Comparison of ENCODE assay signal across 1 cellular context in the genomic region with DNA sequence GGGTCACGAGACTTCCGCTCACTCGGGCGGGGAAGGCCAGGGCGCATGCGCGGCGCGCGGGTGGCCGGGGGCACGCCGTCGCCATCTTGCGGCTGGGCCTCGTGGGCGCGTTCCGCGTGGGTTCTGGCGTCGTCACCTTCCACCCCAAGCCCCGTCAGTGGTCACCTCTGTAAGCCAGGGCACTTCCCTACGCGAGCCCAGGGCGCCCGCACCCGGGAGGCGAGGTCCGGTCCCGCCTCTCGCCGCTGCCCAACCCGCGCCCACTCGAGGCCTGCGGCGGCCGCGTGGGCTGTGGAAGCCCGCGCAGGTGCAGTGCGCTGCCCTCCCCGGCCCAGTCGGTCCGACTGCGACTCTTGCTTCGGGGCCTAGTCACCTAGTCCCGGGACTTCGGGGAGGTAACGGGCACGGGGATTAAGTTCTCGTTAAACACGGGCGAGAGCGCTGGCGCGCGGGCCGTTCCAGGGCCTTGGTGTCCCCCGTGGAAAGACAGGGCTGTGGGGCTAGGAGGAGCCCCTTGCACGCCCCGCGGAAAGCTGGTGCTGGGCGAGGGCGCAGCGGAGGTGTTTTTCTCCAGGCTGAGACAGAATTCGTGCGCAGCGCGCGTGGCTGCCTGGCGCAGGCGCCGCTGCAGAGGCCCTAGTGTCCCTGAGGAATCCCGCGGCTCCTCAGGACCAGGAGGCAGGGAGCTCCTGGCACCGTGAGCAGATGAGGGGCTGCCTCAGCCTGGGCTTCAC.
TF ChIP-seq lines count a peak whose summit lies in the region.

No MANE protein-coding gene starts in this region.

TF ChIP-seq in HepG2, 621 proteins besides CTCF, POLR2A, EP300 and RAD21 (continued from another document and continues in another):
- TF ChIP-seq, protein P1, sequence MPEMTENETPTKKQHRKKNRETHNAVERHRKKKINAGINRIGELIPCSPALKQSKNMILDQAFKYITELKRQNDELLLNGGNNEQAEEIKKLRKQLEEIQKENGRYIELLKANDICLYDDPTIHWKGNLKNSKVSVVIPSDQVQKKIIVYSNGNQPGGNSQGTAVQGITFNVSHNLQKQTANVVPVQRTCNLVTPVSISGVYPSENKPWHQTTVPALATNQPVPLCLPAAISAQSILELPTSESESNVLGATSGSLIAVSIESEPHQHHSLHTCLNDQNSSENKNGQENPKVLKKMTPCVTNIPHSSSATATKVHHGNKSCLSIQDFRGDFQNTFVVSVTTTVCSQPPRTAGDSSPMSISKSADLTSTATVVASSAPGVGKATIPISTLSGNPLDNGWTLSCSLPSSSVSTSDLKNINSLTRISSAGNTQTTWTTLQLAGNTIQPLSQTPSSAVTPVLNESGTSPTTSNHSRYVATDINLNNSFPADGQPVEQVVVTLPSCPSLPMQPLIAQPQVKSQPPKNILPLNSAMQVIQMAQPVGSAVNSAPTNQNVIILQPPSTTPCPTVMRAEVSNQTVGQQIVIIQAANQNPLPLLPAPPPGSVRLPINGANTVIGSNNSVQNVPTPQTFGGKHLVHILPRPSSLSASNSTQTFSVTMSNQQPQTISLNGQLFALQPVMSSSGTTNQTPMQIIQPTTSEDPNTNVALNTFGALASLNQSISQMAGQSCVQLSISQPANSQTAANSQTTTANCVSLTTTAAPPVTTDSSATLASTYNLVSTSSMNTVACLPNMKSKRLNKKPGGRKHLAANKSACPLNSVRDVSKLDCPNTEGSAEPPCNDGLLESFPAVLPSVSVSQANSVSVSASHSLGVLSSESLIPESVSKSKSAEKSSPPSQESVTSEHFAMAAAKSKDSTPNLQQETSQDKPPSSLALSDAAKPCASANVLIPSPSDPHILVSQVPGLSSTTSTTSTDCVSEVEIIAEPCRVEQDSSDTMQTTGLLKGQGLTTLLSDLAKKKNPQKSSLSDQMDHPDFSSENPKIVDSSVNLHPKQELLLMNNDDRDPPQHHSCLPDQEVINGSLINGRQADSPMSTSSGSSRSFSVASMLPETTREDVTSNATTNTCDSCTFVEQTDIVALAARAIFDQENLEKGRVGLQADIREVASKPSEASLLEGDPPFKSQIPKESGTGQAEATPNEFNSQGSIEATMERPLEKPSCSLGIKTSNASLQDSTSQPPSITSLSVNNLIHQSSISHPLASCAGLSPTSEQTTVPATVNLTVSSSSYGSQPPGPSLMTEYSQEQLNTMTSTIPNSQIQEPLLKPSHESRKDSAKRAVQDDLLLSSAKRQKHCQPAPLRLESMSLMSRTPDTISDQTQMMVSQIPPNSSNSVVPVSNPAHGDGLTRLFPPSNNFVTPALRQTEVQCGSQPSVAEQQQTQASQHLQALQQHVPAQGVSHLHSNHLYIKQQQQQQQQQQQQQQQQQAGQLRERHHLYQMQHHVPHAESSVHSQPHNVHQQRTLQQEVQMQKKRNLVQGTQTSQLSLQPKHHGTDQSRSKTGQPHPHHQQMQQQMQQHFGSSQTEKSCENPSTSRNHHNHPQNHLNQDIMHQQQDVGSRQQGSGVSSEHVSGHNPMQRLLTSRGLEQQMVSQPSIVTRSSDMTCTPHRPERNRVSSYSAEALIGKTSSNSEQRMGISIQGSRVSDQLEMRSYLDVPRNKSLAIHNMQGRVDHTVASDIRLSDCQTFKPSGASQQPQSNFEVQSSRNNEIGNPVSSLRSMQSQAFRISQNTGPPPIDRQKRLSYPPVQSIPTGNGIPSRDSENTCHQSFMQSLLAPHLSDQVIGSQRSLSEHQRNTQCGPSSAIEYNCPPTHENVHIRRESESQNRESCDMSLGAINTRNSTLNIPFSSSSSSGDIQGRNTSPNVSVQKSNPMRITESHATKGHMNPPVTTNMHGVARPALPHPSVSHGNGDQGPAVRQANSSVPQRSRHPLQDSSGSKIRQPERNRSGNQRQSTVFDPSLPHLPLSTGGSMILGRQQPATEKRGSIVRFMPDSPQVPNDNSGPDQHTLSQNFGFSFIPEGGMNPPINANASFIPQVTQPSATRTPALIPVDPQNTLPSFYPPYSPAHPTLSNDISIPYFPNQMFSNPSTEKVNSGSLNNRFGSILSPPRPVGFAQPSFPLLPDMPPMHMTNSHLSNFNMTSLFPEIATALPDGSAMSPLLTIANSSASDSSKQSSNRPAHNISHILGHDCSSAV (CRISPR knock-in tag; IDR thresholded peaks at IDR 0.05; ENCODE audit: borderline replicate concordance), result no peak
- TF ChIP-seq ZFX (CRISPR knock-in tag; IDR thresholded peaks at IDR 0.05; ENCODE audit: low read depth), result peak; percentile 92
- TF ChIP-seq CCAR2 (optimal IDR thresholded peaks at IDR 0.05; ENCODE audit: low read depth, low read length), result no peak
- no peak for TF ChIP-seq NFE2 (CRISPR knock-in tag; IDR thresholded peaks at IDR 0.05)
- TF ChIP-seq, protein P2, sequence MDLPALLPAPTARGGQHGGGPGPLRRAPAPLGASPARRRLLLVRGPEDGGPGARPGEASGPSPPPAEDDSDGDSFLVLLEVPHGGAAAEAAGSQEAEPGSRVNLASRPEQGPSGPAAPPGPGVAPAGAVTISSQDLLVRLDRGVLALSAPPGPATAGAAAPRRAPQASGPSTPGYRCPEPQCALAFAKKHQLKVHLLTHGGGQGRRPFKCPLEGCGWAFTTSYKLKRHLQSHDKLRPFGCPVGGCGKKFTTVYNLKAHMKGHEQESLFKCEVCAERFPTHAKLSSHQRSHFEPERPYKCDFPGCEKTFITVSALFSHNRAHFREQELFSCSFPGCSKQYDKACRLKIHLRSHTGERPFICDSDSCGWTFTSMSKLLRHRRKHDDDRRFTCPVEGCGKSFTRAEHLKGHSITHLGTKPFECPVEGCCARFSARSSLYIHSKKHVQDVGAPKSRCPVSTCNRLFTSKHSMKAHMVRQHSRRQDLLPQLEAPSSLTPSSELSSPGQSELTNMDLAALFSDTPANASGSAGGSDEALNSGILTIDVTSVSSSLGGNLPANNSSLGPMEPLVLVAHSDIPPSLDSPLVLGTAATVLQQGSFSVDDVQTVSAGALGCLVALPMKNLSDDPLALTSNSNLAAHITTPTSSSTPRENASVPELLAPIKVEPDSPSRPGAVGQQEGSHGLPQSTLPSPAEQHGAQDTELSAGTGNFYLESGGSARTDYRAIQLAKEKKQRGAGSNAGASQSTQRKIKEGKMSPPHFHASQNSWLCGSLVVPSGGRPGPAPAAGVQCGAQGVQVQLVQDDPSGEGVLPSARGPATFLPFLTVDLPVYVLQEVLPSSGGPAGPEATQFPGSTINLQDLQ (CRISPR knock-in tag; IDR thresholded peaks at IDR 0.05), result peak; percentile 98
- no peak; the same call in 1 of the 2 replicates for TF ChIP-seq BRCA1 (CRISPR knock-in tag; IDR thresholded peaks at IDR 0.05)
- TF ChIP-seq ZNF350 (CRISPR knock-in tag; IDR thresholded peaks at IDR 0.05; ENCODE audit: borderline replicate concordance, low read depth), result peak; percentile 9; the same call in 1 of the 2 replicates
- peak; percentile 89; the same call in 1 of the 2 replicates for TF ChIP-seq KLF13 (CRISPR knock-in tag; IDR thresholded peaks at IDR 0.05)
- TF ChIP-seq, protein P3, sequence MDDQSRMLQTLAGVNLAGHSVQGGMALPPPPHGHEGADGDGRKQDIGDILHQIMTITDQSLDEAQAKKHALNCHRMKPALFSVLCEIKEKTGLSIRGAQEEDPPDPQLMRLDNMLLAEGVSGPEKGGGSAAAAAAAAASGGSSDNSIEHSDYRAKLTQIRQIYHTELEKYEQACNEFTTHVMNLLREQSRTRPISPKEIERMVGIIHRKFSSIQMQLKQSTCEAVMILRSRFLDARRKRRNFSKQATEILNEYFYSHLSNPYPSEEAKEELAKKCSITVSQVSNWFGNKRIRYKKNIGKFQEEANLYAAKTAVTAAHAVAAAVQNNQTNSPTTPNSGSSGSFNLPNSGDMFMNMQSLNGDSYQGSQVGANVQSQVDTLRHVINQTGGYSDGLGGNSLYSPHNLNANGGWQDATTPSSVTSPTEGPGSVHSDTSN (CRISPR knock-in tag; IDR thresholded peaks at IDR 0.05; ENCODE audit: borderline replicate concordance), result no peak
- TF ChIP-seq ZNF550 (CRISPR knock-in tag; IDR thresholded peaks at IDR 0.05; ENCODE audit: borderline replicate concordance), result peak; percentile 97
- TF ChIP-seq CENPX (CRISPR knock-in tag; IDR thresholded peaks at IDR 0.05), result no peak
- peak; percentile 88 for TF ChIP-seq MED1 (CRISPR knock-in tag; IDR thresholded peaks at IDR 0.05)
- peak; percentile 97 for TF ChIP-seq SMAD1 (CRISPR knock-in tag; IDR thresholded peaks at IDR 0.05; ENCODE audit: borderline replicate concordance, low read depth)
- no peak; the same call in none of the 2 replicates for TF ChIP-seq ZMYM4 (CRISPR knock-in tag; IDR thresholded peaks at IDR 0.05)
- peak; percentile 79; the same call in 1 of the 2 replicates for TF ChIP-seq KAT7 (CRISPR knock-in tag; IDR thresholded peaks at IDR 0.05; ENCODE audit: borderline replicate concordance)
- TF ChIP-seq RELA (CRISPR knock-in tag; IDR thresholded peaks at IDR 0.05), result peak; percentile 62; the same call in 1 of the 2 replicates
- TF ChIP-seq CCDC6 (CRISPR knock-in tag; IDR thresholded peaks at IDR 0.05), result peak; percentile 91; the same call in 1 of the 2 replicates
- TF ChIP-seq, protein P4, sequence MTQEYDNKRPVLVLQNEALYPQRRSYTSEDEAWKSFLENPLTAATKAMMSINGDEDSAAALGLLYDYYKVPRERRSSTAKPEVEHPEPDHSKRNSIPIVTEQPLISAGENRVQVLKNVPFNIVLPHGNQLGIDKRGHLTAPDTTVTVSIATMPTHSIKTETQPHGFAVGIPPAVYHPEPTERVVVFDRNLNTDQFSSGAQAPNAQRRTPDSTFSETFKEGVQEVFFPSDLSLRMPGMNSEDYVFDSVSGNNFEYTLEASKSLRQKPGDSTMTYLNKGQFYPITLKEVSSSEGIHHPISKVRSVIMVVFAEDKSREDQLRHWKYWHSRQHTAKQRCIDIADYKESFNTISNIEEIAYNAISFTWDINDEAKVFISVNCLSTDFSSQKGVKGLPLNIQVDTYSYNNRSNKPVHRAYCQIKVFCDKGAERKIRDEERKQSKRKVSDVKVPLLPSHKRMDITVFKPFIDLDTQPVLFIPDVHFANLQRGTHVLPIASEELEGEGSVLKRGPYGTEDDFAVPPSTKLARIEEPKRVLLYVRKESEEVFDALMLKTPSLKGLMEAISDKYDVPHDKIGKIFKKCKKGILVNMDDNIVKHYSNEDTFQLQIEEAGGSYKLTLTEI (CRISPR knock-in tag; conservative IDR thresholded peaks at IDR 0.05), result no peak
- TF ChIP-seq RORA (CRISPR knock-in tag; IDR thresholded peaks at IDR 0.05), result no peak
- 0 out of 2 replicates have a peak, but pooled peaks have one; percentile 54 for TF ChIP-seq NPAS2 (CRISPR knock-in tag; IDR thresholded peaks at IDR 0.05; ENCODE audit: borderline replicate concordance)
- TF ChIP-seq U2AF2 (IDR thresholded peaks at IDR 0.05; ENCODE audit: low read depth, low read length), result no peak
- TF ChIP-seq DNMT3B (CRISPR knock-in tag; conservative IDR thresholded peaks at IDR 0.05), result peak; percentile 73; the same call in 1 of the 2 replicates
- TF ChIP-seq, protein P5, sequence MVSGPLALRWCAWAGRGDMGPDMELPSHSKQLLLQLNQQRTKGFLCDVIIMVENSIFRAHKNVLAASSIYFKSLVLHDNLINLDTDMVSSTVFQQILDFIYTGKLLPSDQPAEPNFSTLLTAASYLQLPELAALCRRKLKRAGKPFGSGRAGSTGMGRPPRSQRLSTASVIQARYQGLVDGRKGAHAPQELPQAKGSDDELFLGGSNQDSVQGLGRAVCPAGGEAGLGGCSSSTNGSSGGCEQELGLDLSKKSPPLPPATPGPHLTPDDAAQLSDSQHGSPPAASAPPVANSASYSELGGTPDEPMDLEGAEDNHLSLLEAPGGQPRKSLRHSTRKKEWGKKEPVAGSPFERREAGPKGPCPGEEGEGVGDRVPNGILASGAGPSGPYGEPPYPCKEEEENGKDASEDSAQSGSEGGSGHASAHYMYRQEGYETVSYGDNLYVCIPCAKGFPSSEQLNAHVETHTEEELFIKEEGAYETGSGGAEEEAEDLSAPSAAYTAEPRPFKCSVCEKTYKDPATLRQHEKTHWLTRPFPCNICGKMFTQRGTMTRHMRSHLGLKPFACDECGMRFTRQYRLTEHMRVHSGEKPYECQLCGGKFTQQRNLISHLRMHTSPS (CRISPR knock-in tag; IDR thresholded peaks at IDR 0.05; ENCODE audit: low read depth), result no peak; the same call in 1 of the 2 replicates
- no peak for TF ChIP-seq PTBP1 (IDR thresholded peaks at IDR 0.05; ENCODE audit: low read depth, low read length, poor library complexity, severe bottlenecking)
- TF ChIP-seq MTF2 (CRISPR knock-in tag; IDR thresholded peaks at IDR 0.05; ENCODE audit: borderline replicate concordance), result no peak
- TF ChIP-seq JUN (CRISPR knock-in tag; IDR thresholded peaks at IDR 0.05), result peak; percentile 84; the same call in 1 of the 2 replicates
- TF ChIP-seq, protein P6, sequence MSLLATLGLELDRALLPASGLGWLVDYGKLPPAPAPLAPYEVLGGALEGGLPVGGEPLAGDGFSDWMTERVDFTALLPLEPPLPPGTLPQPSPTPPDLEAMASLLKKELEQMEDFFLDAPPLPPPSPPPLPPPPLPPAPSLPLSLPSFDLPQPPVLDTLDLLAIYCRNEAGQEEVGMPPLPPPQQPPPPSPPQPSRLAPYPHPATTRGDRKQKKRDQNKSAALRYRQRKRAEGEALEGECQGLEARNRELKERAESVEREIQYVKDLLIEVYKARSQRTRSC (CRISPR knock-in tag; IDR thresholded peaks at IDR 0.05; ENCODE audit: low read depth), result no peak
- peak; percentile 86 for TF ChIP-seq TBX2 (CRISPR knock-in tag; IDR thresholded peaks at IDR 0.05; ENCODE audit: borderline replicate concordance)
- TF ChIP-seq, protein P7, sequence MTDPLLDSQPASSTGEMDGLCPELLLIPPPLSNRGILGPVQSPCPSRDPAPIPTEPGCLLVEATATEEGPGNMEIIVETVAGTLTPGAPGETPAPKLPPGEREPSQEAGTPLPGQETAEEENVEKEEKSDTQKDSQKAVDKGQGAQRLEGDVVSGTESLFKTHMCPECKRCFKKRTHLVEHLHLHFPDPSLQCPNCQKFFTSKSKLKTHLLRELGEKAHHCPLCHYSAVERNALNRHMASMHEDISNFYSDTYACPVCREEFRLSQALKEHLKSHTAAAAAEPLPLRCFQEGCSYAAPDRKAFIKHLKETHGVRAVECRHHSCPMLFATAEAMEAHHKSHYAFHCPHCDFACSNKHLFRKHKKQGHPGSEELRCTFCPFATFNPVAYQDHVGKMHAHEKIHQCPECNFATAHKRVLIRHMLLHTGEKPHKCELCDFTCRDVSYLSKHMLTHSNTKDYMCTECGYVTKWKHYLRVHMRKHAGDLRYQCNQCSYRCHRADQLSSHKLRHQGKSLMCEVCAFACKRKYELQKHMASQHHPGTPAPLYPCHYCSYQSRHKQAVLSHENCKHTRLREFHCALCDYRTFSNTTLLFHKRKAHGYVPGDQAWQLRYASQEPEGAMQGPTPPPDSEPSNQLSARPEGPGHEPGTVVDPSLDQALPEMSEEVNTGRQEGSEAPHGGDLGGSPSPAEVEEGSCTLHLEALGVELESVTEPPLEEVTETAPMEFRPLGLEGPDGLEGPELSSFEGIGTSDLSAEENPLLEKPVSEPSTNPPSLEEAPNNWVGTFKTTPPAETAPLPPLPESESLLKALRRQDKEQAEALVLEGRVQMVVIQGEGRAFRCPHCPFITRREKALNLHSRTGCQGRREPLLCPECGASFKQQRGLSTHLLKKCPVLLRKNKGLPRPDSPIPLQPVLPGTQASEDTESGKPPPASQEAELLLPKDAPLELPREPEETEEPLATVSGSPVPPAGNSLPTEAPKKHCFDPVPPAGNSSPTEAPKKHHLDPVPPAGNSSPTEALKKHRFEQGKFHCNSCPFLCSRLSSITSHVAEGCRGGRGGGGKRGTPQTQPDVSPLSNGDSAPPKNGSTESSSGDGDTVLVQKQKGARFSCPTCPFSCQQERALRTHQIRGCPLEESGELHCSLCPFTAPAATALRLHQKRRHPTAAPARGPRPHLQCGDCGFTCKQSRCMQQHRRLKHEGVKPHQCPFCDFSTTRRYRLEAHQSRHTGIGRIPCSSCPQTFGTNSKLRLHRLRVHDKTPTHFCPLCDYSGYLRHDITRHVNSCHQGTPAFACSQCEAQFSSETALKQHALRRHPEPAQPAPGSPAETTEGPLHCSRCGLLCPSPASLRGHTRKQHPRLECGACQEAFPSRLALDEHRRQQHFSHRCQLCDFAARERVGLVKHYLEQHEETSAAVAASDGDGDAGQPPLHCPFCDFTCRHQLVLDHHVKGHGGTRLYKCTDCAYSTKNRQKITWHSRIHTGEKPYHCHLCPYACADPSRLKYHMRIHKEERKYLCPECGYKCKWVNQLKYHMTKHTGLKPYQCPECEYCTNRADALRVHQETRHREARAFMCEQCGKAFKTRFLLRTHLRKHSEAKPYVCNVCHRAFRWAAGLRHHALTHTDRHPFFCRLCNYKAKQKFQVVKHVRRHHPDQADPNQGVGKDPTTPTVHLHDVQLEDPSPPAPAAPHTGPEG (CRISPR knock-in tag; IDR thresholded peaks at IDR 0.05), result peak; percentile 55
